ENCODE assay signal across 20 cellular contexts in genomic region chrX:103396186-103396585, GRCh38. TPM values are rescaled to one million over a fixed set of nuclear protein-coding genes. Genes with fewer than 3 reads are reported as not detected.
A peak's percentile ranks its signal among the peaks of the same experiment; 100 is the strongest.
DNase-seq lines count a peak whose midpoint lies in the region; FAIRE-seq and TF ChIP-seq lines count a peak whose summit lies in the region.
"Had no signal": no experiment of that assay in that cellular context is flagged by ENCODE, and none has a peak within 500 bp of the region (broad histone marks: within the 10 kb centered on the region; RNA-seq: fewer than 3 reads in every experiment).

No MANE protein-coding gene starts in this region.

- H4K20me1 ChIP-seq in astrocyte (ENCODE audit: insufficient read depth, low read length) (no peaks in the 10 kb centered on the region), hepatocyte (ENCODE audit: insufficient read depth, poor library complexity, severe bottlenecking) (no peaks in the 10 kb centered on the region)

- TF ChIP-seq EP300 in esophagus muscularis mucosa (IDR thresholded peaks at IDR 0.05), result no peak

- H3K27ac Mint-ChIP-seq in HFFc6 (peak overlapping the region; percentile 97), astrocyte (ENCODE audit: unreplicated experiment) (peak overlapping the region; percentile 47)
- H3K27ac Mint-ChIP-seq: activated naive CD4-positive, alpha-beta T cell treated with anti-CD3 and anti-CD28 coated beads for 36 hours; T-helper 2 cell treated with Interferon-gamma antibody and Interleukin-4, amounts not matched to agents 5 μg/mL and 100 μg/mL, for 36 hours had no signal

- H3K4me3 ChIP-seq in AG04449 (ENCODE audit: low read depth, low read length) (no peak overlapping the region), astrocyte (ENCODE audit: insufficient read depth, low read depth, low read length) (no peak overlapping the region), esophagus muscularis mucosa (no peak overlapping the region), hepatocyte (no peak overlapping the region)
- H3K4me3 ChIP-seq: mucosa of descending colon, upper lobe of right lung had no signal

- no peak for TF ChIP-seq CTCF in AG04449 (IDR thresholded peaks at IDR 0.05; ENCODE audit: insufficient read depth, low read length, missing control alignments)
- TF ChIP-seq CTCF in HFFc6 (IDR thresholded peaks at IDR 0.05), result no peak
- no peak for TF ChIP-seq CTCF in astrocyte (IDR thresholded peaks at IDR 0.05; ENCODE audit: insufficient read depth, low read depth, low read length)
- no peak for TF ChIP-seq CTCF in esophagus muscularis mucosa (IDR thresholded peaks at IDR 0.05)
- TF ChIP-seq CTCF in hepatocyte (IDR thresholded peaks at IDR 0.05; ENCODE audit: poor library complexity), result no peak

- peak overlapping the region; percentile 73 for H3K4me2 ChIP-seq in astrocyte (ENCODE audit: low read length)
- no peak overlapping the region for H3K4me2 ChIP-seq in hepatocyte

- peak; percentile 47 for FAIRE-seq in astrocyte (lab: Jason Lieb, UNC)
- FAIRE-seq: kidney had no signal

- H3K79me2 ChIP-seq in astrocyte (ENCODE audit: insufficient read depth, low read length) (no peaks in the 10 kb centered on the region), hepatocyte (no peaks in the 10 kb centered on the region)

- H3K4me1 Mint-ChIP-seq in HFFc6 (ENCODE audit: low read depth) (peaks cover 41% of the 10 kb centered on the region), astrocyte (ENCODE audit: low read depth, unreplicated experiment) (peaks cover 14% of the 10 kb centered on the region)

- H3K27ac ChIP-seq in astrocyte (ENCODE audit: low read depth, low read length) (peak overlapping the region; percentile 87), esophagus muscularis mucosa (replicated peaks in 1 of 4) (no peak overlapping the region), hepatocyte (no peak overlapping the region)
- H3K27ac ChIP-seq: epithelial cell of prostate, upper lobe of right lung had no signal

- no peaks in the 10 kb centered on the region for H3K9me3 Mint-ChIP-seq in HFFc6
- no peaks in the 10 kb centered on the region for H3K9me3 Mint-ChIP-seq in astrocyte (ENCODE audit: unreplicated experiment)
- H3K9me3 Mint-ChIP-seq: activated naive CD4-positive, alpha-beta T cell treated with anti-CD3 and anti-CD28 coated beads for 36 hours; T-helper 2 cell treated with Interferon-gamma antibody and Interleukin-4, amounts not matched to agents 5 μg/mL and 100 μg/mL, for 36 hours had no signal

- H3K9me3 ChIP-seq in astrocyte (ENCODE audit: insufficient read depth, low read depth, low read length) (no peaks in the 10 kb centered on the region), esophagus muscularis mucosa (no peaks in the 10 kb centered on the region), hepatocyte (ENCODE audit: low read depth) (no peaks in the 10 kb centered on the region)
- H3K9me3 ChIP-seq: mucosa of descending colon, upper lobe of right lung had no signal

- H3K27me3 ChIP-seq in astrocyte (ENCODE audit: insufficient read depth, low read length) (no peaks in the 10 kb centered on the region), esophagus muscularis mucosa (no peaks in the 10 kb centered on the region), hepatocyte (no peaks in the 10 kb centered on the region)
- H3K27me3 ChIP-seq: upper lobe of right lung had no signal

- POLR2A ChIA-PET in AG04449 (lab: Yijun Ruan, JAX), result no interaction called here

- peak overlapping the region; percentile 36; the same call in 1 of the 2 replicates for H3K4me3 Mint-ChIP-seq in HFFc6
- no peak overlapping the region for H3K4me3 Mint-ChIP-seq in astrocyte (ENCODE audit: unreplicated experiment)
- H3K4me3 Mint-ChIP-seq: activated naive CD4-positive, alpha-beta T cell treated with anti-CD3 and anti-CD28 coated beads for 36 hours; T-helper 2 cell treated with Interferon-gamma antibody and Interleukin-4, amounts not matched to agents 5 μg/mL and 100 μg/mL, for 36 hours had no signal

- WGBS in esophagus muscularis mucosa, result 61% methylated on average over 5 of the region's 5 CpGs
- WGBS in hepatocyte (ENCODE audit: low lambda C conversion rate, missing lambda C conversion rate), result 83% methylated on average over 5 of the region's 5 CpGs

- H2AFZ ChIP-seq in astrocyte (ENCODE audit: low read depth, low read length) (peak overlapping the region; percentile 50), hepatocyte (no peak overlapping the region)

- H3K9ac ChIP-seq in astrocyte (ENCODE audit: low read length), result peak overlapping the region; percentile 58

- H3K4me1 ChIP-seq in astrocyte (ENCODE audit: insufficient read depth, low read length) (peaks cover 5% of the 10 kb centered on the region), esophagus muscularis mucosa (no peaks in the 10 kb centered on the region), hepatocyte (ENCODE audit: insufficient read depth) (no peaks in the 10 kb centered on the region)
- H3K4me1 ChIP-seq: upper lobe of right lung had no signal

- H3K36me3 ChIP-seq in astrocyte (ENCODE audit: insufficient read depth, low read length) (no peaks in the 10 kb centered on the region), esophagus muscularis mucosa (no peaks in the 10 kb centered on the region), hepatocyte (replicated peaks; ENCODE audit: insufficient read depth, low read depth) (no peaks in the 10 kb centered on the region)
- H3K36me3 ChIP-seq: upper lobe of right lung had no signal

- intact Hi-C loops in esophagus muscularis mucosa (cut with DNase I), result no loop called here

- TF ChIP-seq POLR2A in esophagus muscularis mucosa (IDR thresholded peaks at IDR 0.05; ENCODE audit: low read depth), result no peak

- H3K36me3 Mint-ChIP-seq in HFFc6 (ENCODE audit: low read depth) (no peaks in the 10 kb centered on the region), astrocyte (ENCODE audit: low read depth, unreplicated experiment) (no peaks in the 10 kb centered on the region)

- DNase-seq in AG04449 (ENCODE audit: low read depth, low spot score) (peak; percentile 17), HFFc6 (peak; percentile 46), astrocyte (ENCODE audit: low read depth) (peak; percentile 71), kidney tubule cell (ENCODE audit: low spot score) (peak; percentile 34), esophagus muscularis mucosa (ENCODE audit: extremely low spot score) (no peak), NCI-H446 (lab: John Stamatoyannopoulos, UW) (no peak), hepatocyte (ENCODE audit: low spot score) (no peak)
- DNase-seq in stimulated activated CD4-positive, alpha-beta T cell treated with anti-CD3 and anti-CD28 coated beads, Interleukin-1b, Interleukin-23, amount 100 ng/mL, for 48 hours, result no peak
- DNase-seq: activated CD4-positive, alpha-beta T cell treated with anti-CD3 and anti-CD28 coated beads for 1 hour; activated CD8-positive, alpha-beta memory T cell treated with anti-CD3 and anti-CD28 coated beads, Interleukin-2, amount 50 U/mL, for 4 hours; activated naive CD4-positive, alpha-beta T cell treated with anti-CD3 and anti-CD28 coated beads for 36 hours; Calu3; central memory CD4-positive, alpha-beta T cell; kidney; mucosa of descending colon; nucleus accumbens; SHP77; upper lobe of right lung had no signal

- CTCF ChIA-PET in AG04449 (lab: Yijun Ruan, JAX), result no interaction called here

- H3K9me2 ChIP-seq in hepatocyte (replicated peaks; ENCODE audit: insufficient read depth), result no peaks in the 10 kb centered on the region

- H3K27me3 Mint-ChIP-seq in HFFc6 (ENCODE audit: insufficient read depth), result no peaks in the 10 kb centered on the region
- H3K27me3 Mint-ChIP-seq in astrocyte (ENCODE audit: low read depth, unreplicated experiment), result no peaks in the 10 kb centered on the region

RNA-seq across cellular contexts. Expression of gene BEX3, which starts 19.8 kb away (rescaled TPM):
- 100 to 1,000 TPM; 251 to 325 (median 291) TPM for total RNA-seq in HFFc6 (2021; fragmentation: NEBNext Ultra II Directional; extraction: Animal tissue kit (Norgen Biotek cat#: 25700))
- total RNA-seq in astrocyte (221 and 241 TPM in 2 replicates), esophagus muscularis mucosa (100 to 1,000 TPM; 119 to 137 (median 130) TPM), hepatocyte (267 and 271 TPM in 2 replicates)
- 506 and 616 TPM in 2 replicates for polyA plus RNA-seq in hepatocyte

RNA-seq across cellular contexts. Expression of gene TCEAL9, which starts 39.9 kb away (rescaled TPM):
- 10 to 100 TPM; 77.3 to 99.9 (median 83.0) TPM for total RNA-seq in HFFc6 (2021; fragmentation: NEBNext Ultra II Directional; extraction: Animal tissue kit (Norgen Biotek cat#: 25700))
- total RNA-seq in astrocyte (69.0 and 70.5 TPM in 2 replicates), esophagus muscularis mucosa (10 to 100 TPM; 47.3 to 69.3 (median 52.9) TPM), hepatocyte (212 and 239 TPM in 2 replicates)
- polyA plus RNA-seq in hepatocyte, result 257 and 305 TPM in 2 replicates

Comparison
In these comparisons a context has a peak if more than half of its experiments do, and no peak if none do; other contexts are left out.
1. DNase-seq: peak in AG04449 (single experiment), HFFc6 (single experiment), astrocyte (single experiment) and kidney tubule cell (single experiment); none in esophagus muscularis mucosa (single experiment), NCI-H446 (0 of 2), stimulated activated CD4-positive, alpha-beta T cell treated with anti-CD3 and anti-CD28 coated beads, Interleukin-1b, Interleukin-23, amount 100 ng/mL, for 48 hours (single experiment) and hepatocyte (single experiment).